1 cellular context compared by ENCODE assay signal in the genomic region with DNA sequence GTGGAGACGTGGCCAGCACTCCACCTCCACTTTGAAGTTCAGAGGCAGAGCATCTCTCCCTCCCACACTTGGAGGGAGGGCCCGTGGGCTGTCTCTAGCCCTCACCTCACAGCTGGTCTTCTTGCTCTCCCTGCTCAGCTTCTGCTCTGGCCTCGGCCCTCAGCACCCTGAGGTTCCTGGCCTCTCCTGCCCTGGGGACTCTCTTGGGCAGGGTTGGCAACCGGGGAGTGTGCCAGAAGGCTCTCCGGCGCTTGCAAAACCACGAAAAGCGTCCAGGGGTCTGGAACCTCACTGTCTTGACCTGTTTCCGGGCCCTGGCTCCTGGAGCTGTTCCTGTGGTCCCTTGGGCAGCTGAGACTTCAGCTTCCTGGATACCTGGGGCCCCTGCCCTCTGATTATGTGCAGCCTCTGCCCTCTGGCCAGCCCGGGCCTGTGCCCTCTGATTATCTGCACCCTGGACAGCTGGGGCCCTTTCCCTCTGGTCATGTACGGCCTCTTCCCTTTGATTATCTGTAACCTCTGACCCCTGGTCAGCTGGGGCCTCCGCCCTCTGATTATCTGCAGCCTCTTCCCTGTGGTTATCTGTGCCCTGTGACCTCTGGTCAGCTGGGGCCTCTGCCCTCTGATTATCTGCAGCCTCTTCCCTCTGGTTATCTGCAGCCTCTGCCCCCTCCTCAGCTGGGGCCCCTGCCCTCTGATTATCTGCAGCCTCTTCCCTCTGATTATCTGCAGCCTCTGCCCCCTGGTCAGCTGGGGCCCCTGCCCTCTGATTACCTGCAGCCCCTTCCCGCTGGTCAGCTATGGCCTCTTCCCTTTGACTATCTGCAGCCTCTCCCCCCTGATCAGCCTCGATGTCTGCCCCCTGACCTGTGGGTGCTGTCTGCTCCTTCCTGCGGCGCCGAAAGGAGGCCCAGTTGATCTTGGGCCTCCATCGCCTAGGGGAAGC.
TF ChIP-seq lines count a peak whose summit lies in the region.

No MANE protein-coding gene starts in this region.

TF ChIP-seq in K562, 482 proteins besides CTCF, POLR2A, EP300 and RAD21 (continued from another document):
- TF ChIP-seq ZFX (CRISPR knock-in tag; IDR thresholded peaks at IDR 0.05) (no peak), ZSCAN32 (CRISPR knock-in tag; IDR thresholded peaks at IDR 0.05) (no peak), ZNF263 (CRISPR knock-in tag; IDR thresholded peaks at IDR 0.05; ENCODE audit: borderline replicate concordance) (no peak; the same call in 1 of the 2 replicates), SMC3 (conservative IDR thresholded peaks at IDR 0.05; ENCODE audit: insufficient read depth, low read depth, low read length) (no peak), ZNF586 (CRISPR knock-in tag; conservative IDR thresholded peaks at IDR 0.05) (no peak), XRCC4 (IDR thresholded peaks at IDR 0.05; ENCODE audit: extremely low read depth, insufficient read depth, insufficient read length) (no peak), TBP (optimal IDR thresholded peaks at IDR 0.05; ENCODE audit: low read depth, low read length) (no peak), ATF4 (CRISPR knock-in tag; IDR thresholded peaks at IDR 0.05) (no peak), ZNF644 (tag; IDR thresholded peaks at IDR 0.05; ENCODE audit: low read depth) (no peak), RFX7 (CRISPR knock-in tag; IDR thresholded peaks at IDR 0.05) (no peak), CEBPG (CRISPR knock-in tag; IDR thresholded peaks at IDR 0.05) (no peak), CEBPG (tag; conservative IDR thresholded peaks at IDR 0.05 in 1 of 2, IDR thresholded peaks at IDR 0.05 in 1 of 2) (no peak), GTF2E2 (tag; IDR thresholded peaks at IDR 0.05) (no peak), ESRRA (IDR thresholded peaks at IDR 0.05; ENCODE audit: borderline replicate concordance, low read depth) (0 out of 2 replicates have a peak, but pooled peaks have one; percentile 25), MITF (IDR thresholded peaks at IDR 0.05) (no peak), CREB1 (IDR thresholded peaks at IDR 0.05) (no peak), CREB1 (CRISPR knock-in tag; IDR thresholded peaks at IDR 0.05) (no peak), SMAD2 (IDR thresholded peaks at IDR 0.05; ENCODE audit: low read depth, low read length) (no peak), RBFOX2 (IDR thresholded peaks at IDR 0.05; ENCODE audit: low read depth, low read length) (peak; percentile 38), ARHGAP35 (IDR thresholded peaks at IDR 0.05; ENCODE audit: partially characterized antibody) (peak; percentile 92), FOXM1 (IDR thresholded peaks at IDR 0.05; ENCODE audit: low read depth) (no peak), FOXM1 (CRISPR knock-in tag; IDR thresholded peaks at IDR 0.05; ENCODE audit: low read depth) (no peak), TFAM (CRISPR knock-in tag; conservative IDR thresholded peaks at IDR 0.05) (no peak), MTF1 (CRISPR knock-in tag; IDR thresholded peaks at IDR 0.05; ENCODE audit: borderline replicate concordance) (no peak), RFX1 (IDR thresholded peaks at IDR 0.05) (no peak), HNRNPK (IDR thresholded peaks at IDR 0.05; ENCODE audit: low read depth, low read length, poor library complexity, severe bottlenecking) (no peak)
- TF ChIP-seq, protein P1, sequence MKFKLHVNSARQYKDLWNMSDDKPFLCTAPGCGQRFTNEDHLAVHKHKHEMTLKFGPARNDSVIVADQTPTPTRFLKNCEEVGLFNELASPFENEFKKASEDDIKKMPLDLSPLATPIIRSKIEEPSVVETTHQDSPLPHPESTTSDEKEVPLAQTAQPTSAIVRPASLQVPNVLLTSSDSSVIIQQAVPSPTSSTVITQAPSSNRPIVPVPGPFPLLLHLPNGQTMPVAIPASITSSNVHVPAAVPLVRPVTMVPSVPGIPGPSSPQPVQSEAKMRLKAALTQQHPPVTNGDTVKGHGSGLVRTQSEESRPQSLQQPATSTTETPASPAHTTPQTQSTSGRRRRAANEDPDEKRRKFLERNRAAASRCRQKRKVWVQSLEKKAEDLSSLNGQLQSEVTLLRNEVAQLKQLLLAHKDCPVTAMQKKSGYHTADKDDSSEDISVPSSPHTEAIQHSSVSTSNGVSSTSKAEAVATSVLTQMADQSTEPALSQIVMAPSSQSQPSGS (CRISPR knock-in tag; IDR thresholded peaks at IDR 0.05): no peak
- TF ChIP-seq, protein P2, sequence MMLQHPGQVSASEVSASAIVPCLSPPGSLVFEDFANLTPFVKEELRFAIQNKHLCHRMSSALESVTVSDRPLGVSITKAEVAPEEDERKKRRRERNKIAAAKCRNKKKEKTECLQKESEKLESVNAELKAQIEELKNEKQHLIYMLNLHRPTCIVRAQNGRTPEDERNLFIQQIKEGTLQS (IDR thresholded peaks at IDR 0.05): no peak
- TF ChIP-seq, protein P2 (CRISPR knock-in tag; conservative IDR thresholded peaks at IDR 0.05): no peak
- TF ChIP-seq, protein P3, sequence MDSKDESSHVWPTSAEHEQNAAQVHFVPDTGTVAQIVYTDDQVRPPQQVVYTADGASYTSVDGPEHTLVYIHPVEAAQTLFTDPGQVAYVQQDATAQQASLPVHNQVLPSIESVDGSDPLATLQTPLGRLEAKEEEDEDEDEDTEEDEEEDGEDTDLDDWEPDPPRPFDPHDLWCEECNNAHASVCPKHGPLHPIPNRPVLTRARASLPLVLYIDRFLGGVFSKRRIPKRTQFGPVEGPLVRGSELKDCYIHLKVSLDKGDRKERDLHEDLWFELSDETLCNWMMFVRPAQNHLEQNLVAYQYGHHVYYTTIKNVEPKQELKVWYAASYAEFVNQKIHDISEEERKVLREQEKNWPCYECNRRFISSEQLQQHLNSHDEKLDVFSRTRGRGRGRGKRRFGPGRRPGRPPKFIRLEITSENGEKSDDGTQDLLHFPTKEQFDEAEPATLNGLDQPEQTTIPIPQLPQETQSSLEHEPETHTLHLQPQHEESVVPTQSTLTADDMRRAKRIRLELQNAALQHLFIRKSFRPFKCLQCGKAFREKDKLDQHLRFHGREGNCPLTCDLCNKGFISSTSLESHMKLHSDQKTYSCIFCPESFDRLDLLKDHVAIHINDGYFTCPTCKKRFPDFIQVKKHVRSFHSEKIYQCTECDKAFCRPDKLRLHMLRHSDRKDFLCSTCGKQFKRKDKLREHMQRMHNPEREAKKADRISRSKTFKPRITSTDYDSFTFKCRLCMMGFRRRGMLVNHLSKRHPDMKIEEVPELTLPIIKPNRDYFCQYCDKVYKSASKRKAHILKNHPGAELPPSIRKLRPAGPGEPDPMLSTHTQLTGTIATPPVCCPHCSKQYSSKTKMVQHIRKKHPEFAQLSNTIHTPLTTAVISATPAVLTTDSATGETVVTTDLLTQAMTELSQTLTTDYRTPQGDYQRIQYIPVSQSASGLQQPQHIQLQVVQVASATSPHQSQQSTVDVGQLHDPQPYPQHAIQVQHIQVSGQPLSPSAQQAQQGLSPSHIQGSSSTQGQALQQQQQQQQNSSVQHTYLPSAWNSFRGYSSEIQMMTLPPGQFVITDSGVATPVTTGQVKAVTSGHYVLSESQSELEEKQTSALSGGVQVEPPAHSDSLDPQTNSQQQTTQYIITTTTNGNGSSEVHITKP (IDR thresholded peaks at IDR 0.05; ENCODE audit: partially characterized antibody): no peak
